Comparison of ENCODE assay signal across 12 cellular contexts in genomic region chr17:64502809-64503208, GRCh38. TPM values are rescaled to one million over a fixed set of nuclear protein-coding genes. Genes with fewer than 3 reads are reported as not detected.
A peak's percentile ranks its signal among the peaks of the same experiment; 100 is the strongest.
DNase-seq lines count a peak whose midpoint lies in the region; ATAC-seq and TF ChIP-seq lines count a peak whose summit lies in the region.
"Had no signal": no experiment of that assay in that cellular context is flagged by ENCODE, and none has a peak within 500 bp of the region (broad histone marks: within the 10 kb centered on the region; RNA-seq: fewer than 3 reads in every experiment).

No MANE protein-coding gene starts in this region.

- 22% methylated on average over 2 of the region's 2 CpGs for WGBS in mammary epithelial cell (ENCODE audit: low coverage, missing lambda C conversion rate)

- no peak for ATAC-seq in naive thymus-derived CD4-positive, alpha-beta T cell
- no peak for ATAC-seq in GM18519 (IDR thresholded peaks at IDR 0.05; ENCODE audit: low FRiP score, unreplicated experiment)
- ATAC-seq in HG02938 (IDR thresholded peaks at IDR 0.05; ENCODE audit: unreplicated experiment): no peak
- ATAC-seq: activated CD4-positive, CD25-positive, alpha-beta regulatory T cell treated with anti-CD3 and anti-CD28 coated beads, Interleukin-2, amount 50 U/mL, for 24 hours had no signal

- CTCF ChIA-PET in mammary epithelial cell (lab: Charles Lee; ENCODE audit: low non-redundant PET): interaction anchor here (0.5 kb wide), 1 partner anchor 83 kb away, joined by 3 read pairs; no protein-coding TSS in a partner anchor
- CTCF ChIA-PET in naive thymus-derived CD4-positive, alpha-beta T cell (lab: Charles Lee): interaction anchor here (1.0 to 1.2 kb wide), 2 partner anchors 82 to 83 kb away, joined by 4 to 8 read pairs; no protein-coding TSS in a partner anchor

- peaks cover 80% of the 10 kb centered on the region for H3K36me3 Mint-ChIP-seq in HFFc6 (ENCODE audit: low read depth)
- peaks cover 17 to 85% (median 61%) of the 10 kb centered on the region in 5 donors for H3K36me3 Mint-ChIP-seq in naive thymus-derived CD4-positive, alpha-beta T cell
- peaks cover 70 to 71% of the 10 kb centered on the region in 2 donors for H3K36me3 Mint-ChIP-seq in CD14-positive monocyte

- TF ChIP-seq CTCF in HFFc6 (IDR thresholded peaks at IDR 0.05) (no peak), mammary epithelial cell (conservative IDR thresholded peaks at IDR 0.05 in 1 of 2, IDR thresholded peaks at IDR 0.05 in 1 of 2; ENCODE audit: extremely low read depth in 1 of 2, insufficient read depth in 1 of 2, low read depth in 1 of 2, low read length in 2 of 2) (no peak), CD14-positive monocyte (IDR thresholded peaks at IDR 0.05) (no peak)

- H3K79me2 ChIP-seq in mammary epithelial cell (ENCODE audit: insufficient read depth, low read length): peaks cover 84% of the 10 kb centered on the region

- peak overlapping the region; percentile 100 for H3K27ac Mint-ChIP-seq in HFFc6
- peak overlapping the region; percentile 44 to 100 (median 86) for H3K27ac Mint-ChIP-seq in naive thymus-derived CD4-positive, alpha-beta T cell
- H3K27ac Mint-ChIP-seq in CD14-positive monocyte: peak overlapping the region in 3 of 7 donors; percentile 10 to 40 (median 15)

- no peak overlapping the region for H2AFZ ChIP-seq in mammary epithelial cell (ENCODE audit: low read depth, low read length)

- H3K9me3 ChIP-seq in BLaER1 treated with 17β-estradiol and CSF1 and Interleukin-3, amounts not matched to agents 10 nM and 100 nM (replicated peaks in 1 of 11): no peaks in the 10 kb centered on the region
- H3K9me3 ChIP-seq in mammary epithelial cell (replicated peaks; ENCODE audit: insufficient read depth, low read length): no peaks in the 10 kb centered on the region
- no peaks in the 10 kb centered on the region for H3K9me3 ChIP-seq in naive thymus-derived CD4-positive, alpha-beta T cell (ENCODE audit: control insufficient read depth in 2 of 3, low read length in 3 of 3)

- in situ Hi-C loops in mammary epithelial cell (cut with MboI; ENCODE audit: low sequenced_read_pairs in 2 of 2): no loop called here

- peak overlapping the region; percentile 81 to 96 (median 91); a peak in 16 of 22 replicates for H3K4me2 ChIP-seq in BLaER1 treated with 17β-estradiol and CSF1 and Interleukin-3, amounts not matched to agents 10 nM and 100 nM
- H3K4me2 ChIP-seq in mammary epithelial cell (ENCODE audit: insufficient read depth, low read depth, low read length): peak overlapping the region; percentile 89

- H3K27me3 Mint-ChIP-seq in HFFc6 (ENCODE audit: insufficient read depth) (peaks cover 36% of the 10 kb centered on the region), CD14-positive monocyte (ENCODE audit: low read depth in 3 of 3) (no peaks in the 10 kb centered on the region)
- H3K27me3 Mint-ChIP-seq in naive thymus-derived CD4-positive, alpha-beta T cell: peaks cover 0 to 11% (median 0%) of the 10 kb centered on the region in 5 donors

- dilution Hi-C loops in mammary epithelial cell (cut with HindIII; ENCODE audit: low sequenced_read_pairs): no loop called here

- H3K27ac ChIP-seq in BLaER1 treated with 17β-estradiol and CSF1 and Interleukin-3, amounts not matched to agents 10 nM and 100 nM: 0 out of 22 replicates have a peak overlapping the region, but pooled peaks of 1 of the 11 experiments have one; percentile 1
- H3K27ac ChIP-seq in mammary epithelial cell (ENCODE audit: insufficient read depth, low read depth, low read length): peak overlapping the region; percentile 27
- H3K27ac ChIP-seq in naive thymus-derived CD4-positive, alpha-beta T cell (ENCODE audit: low read depth, low read length): peak overlapping the region; percentile 20

- BruUV-seq in mammary epithelial cell (replicated peaks; lab: Mats Ljungman, UMichigan): no TSS peak

- H3K4me1 Mint-ChIP-seq in HFFc6 (ENCODE audit: low read depth): peaks cover 72% of the 10 kb centered on the region
- peaks cover 35 to 83% (median 74%) of the 10 kb centered on the region in 7 donors for H3K4me1 Mint-ChIP-seq in naive thymus-derived CD4-positive, alpha-beta T cell
- H3K4me1 Mint-ChIP-seq in CD14-positive monocyte: peaks cover 41% of the 10 kb centered on the region

- DNase-seq in HFFc6: no peak
- DNase-seq in mammary epithelial cell: no peak
- DNase-seq in naive thymus-derived CD4-positive, alpha-beta T cell: peak in 2 of 9 donors; percentile 4 to 10
- no peak for DNase-seq in NCI-H187 treated with DMSO at 0.1 percent for 48 hours (lab: John Stamatoyannopoulos, UW)
- DNase-seq in CD14-positive monocyte (ENCODE audit: low spot score): no peak
- DNase-seq: caudate nucleus, DMS79 treated with DMSO at 0.1 percent for 48 hours, occipital lobe had no signal

- intact Hi-C loops in mammary epithelial cell (cut with micrococcal nuclease) (no loop called here), CD14-positive monocyte (cut with micrococcal nuclease) (no loop called here)
- intact Hi-C loops in naive thymus-derived CD4-positive, alpha-beta T cell (cut with micrococcal nuclease): loop anchor here in 1 of 2 donors (10.0 kb wide), 1 partner anchor 412 kb away; the partner anchor contains the start of gene LRRC37A3

- H3K27me3 ChIP-seq in BLaER1 treated with 17β-estradiol and CSF1 and Interleukin-3, amounts not matched to agents 10 nM and 100 nM: no peaks in the 10 kb centered on the region
- no peaks in the 10 kb centered on the region for H3K27me3 ChIP-seq in mammary epithelial cell (ENCODE audit: insufficient read depth, low read length)
- no peaks in the 10 kb centered on the region for H3K27me3 ChIP-seq in naive thymus-derived CD4-positive, alpha-beta T cell (ENCODE audit: control insufficient read depth in 2 of 2, insufficient read depth in 2 of 2, low read length in 2 of 2)

- H3K9ac ChIP-seq in BLaER1 treated with 17β-estradiol and CSF1 and Interleukin-3, amounts not matched to agents 10 nM and 100 nM: peak overlapping the region in 6 of 11 experiments; percentile 5 to 100 (median 61); a peak in 5 of 22 replicates
- H3K9ac ChIP-seq in mammary epithelial cell (ENCODE audit: insufficient read depth, low read length): no peak overlapping the region

- H3K4me3 ChIP-seq in BLaER1 treated with 17β-estradiol and CSF1 and Interleukin-3, amounts not matched to agents 10 nM and 100 nM: peak overlapping the region in 4 of 10 experiments; percentile 91 to 98 (median 94); a peak in 6 of 20 replicates
- no peak overlapping the region for H3K4me3 ChIP-seq in mammary epithelial cell (replicated peaks in 1 of 3; ENCODE audit: insufficient read depth in 1 of 3, low read depth in 2 of 3, low read length in 3 of 3)
- no peak overlapping the region for H3K4me3 ChIP-seq in naive thymus-derived CD4-positive, alpha-beta T cell (ENCODE audit: low read length)

- peaks cover 70 to 78% (median 75%) of the 10 kb centered on the region in 11 experiments for H3K36me3 ChIP-seq in BLaER1 treated with 17β-estradiol and CSF1 and Interleukin-3, amounts not matched to agents 10 nM and 100 nM
- H3K36me3 ChIP-seq in mammary epithelial cell (ENCODE audit: insufficient read depth, low read length): peaks cover 55% of the 10 kb centered on the region
- peaks cover 51 to 83% (median 64%) of the 10 kb centered on the region in 3 experiments for H3K36me3 ChIP-seq in naive thymus-derived CD4-positive, alpha-beta T cell (ENCODE audit: control insufficient read depth in 2 of 3, insufficient read depth in 3 of 3, low read length in 3 of 3)

- peaks cover 60 to 70% (median 66%) of the 10 kb centered on the region in 10 experiments for H3K4me1 ChIP-seq in BLaER1 treated with 17β-estradiol and CSF1 and Interleukin-3, amounts not matched to agents 10 nM and 100 nM
- H3K4me1 ChIP-seq in mammary epithelial cell (ENCODE audit: insufficient read depth, low read length): peaks cover 62% of the 10 kb centered on the region
- peaks cover 30 to 43% of the 10 kb centered on the region in 2 donors for H3K4me1 ChIP-seq in naive thymus-derived CD4-positive, alpha-beta T cell (ENCODE audit: control insufficient read depth in 2 of 2, insufficient read depth in 2 of 2, low read length in 2 of 2)

- POLR2A ChIA-PET in naive thymus-derived CD4-positive, alpha-beta T cell (lab: Charles Lee): interaction anchor here (0.5 to 5.5 kb wide), 8 partner anchors 6 to 711 kb away, joined by 3 to 224 read pairs (median 4); partner anchors contain the start of gene POLG2

- H3K4me3 Mint-ChIP-seq in HFFc6 (peak overlapping the region; percentile 98), CD14-positive monocyte (no peak overlapping the region)
- peak overlapping the region in 8 of 10 donors; percentile 36 to 100 (median 98) for H3K4me3 Mint-ChIP-seq in naive thymus-derived CD4-positive, alpha-beta T cell

- peaks cover 78 to 90% (median 83%) of the 10 kb centered on the region in 11 experiments for H4K20me1 ChIP-seq in BLaER1 treated with 17β-estradiol and CSF1 and Interleukin-3, amounts not matched to agents 10 nM and 100 nM
- H4K20me1 ChIP-seq in mammary epithelial cell (ENCODE audit: insufficient read depth, low read length): peaks cover 25% of the 10 kb centered on the region

- H3K9me3 Mint-ChIP-seq in HFFc6 (peaks cover 9% of the 10 kb centered on the region; the same call in 1 of the 2 replicates), CD14-positive monocyte (peaks cover 0 to 5% (median 2%) of the 10 kb centered on the region in 7 donors)
- H3K9me3 Mint-ChIP-seq in naive thymus-derived CD4-positive, alpha-beta T cell: peaks cover 0 to 47% (median 0%) of the 10 kb centered on the region in 11 donors

RNA-seq across cellular contexts. Expression of gene DDX5, which starts 3.3 kb away (rescaled TPM):
- total RNA-seq in HFFc6 (2021; fragmentation: NEBNext Ultra II Directional; extraction: Animal tissue kit (Norgen Biotek cat#: 25700)): 100 to 1,000 TPM; 537 to 635 (median 600) TPM
- total RNA-seq in mammary epithelial cell: 100 to 1,000 TPM; 365 to 726 TPM
- polyA plus RNA-seq in mammary epithelial cell: 459 TPM
- 589 TPM for polyA minus RNA-seq in mammary epithelial cell
- 1,000 to 10,000 TPM in 4 of 5 experiments, 100 to 1,000 TPM in 1; 781 to 2,704 (median 1,632) TPM for total RNA-seq in naive thymus-derived CD4-positive, alpha-beta T cell
- 1,000 to 10,000 TPM; 1,423 to 1,510 TPM for polyA plus RNA-seq in naive thymus-derived CD4-positive, alpha-beta T cell
- polyA plus RNA-seq in CD14-positive monocyte: 100 to 1,000 TPM; 642 to 777 TPM

RNA-seq across cellular contexts. Expression of gene CEP95, which starts 4.0 kb away (rescaled TPM):
- total RNA-seq in HFFc6 (2021; fragmentation: NEBNext Ultra II Directional; extraction: Animal tissue kit (Norgen Biotek cat#: 25700)): 10 to 100 TPM in 5 of 6 experiments, 1 to 10 TPM in 1; 9.0 to 13.0 (median 11.5) TPM
- total RNA-seq in mammary epithelial cell: 10 to 100 TPM; 18.7 to 36.5 TPM
- 14.6 TPM for polyA plus RNA-seq in mammary epithelial cell
- 19.4 TPM for polyA minus RNA-seq in mammary epithelial cell
- 100 to 1,000 TPM in 4 of 5 experiments, 10 to 100 TPM in 1; 46.7 to 192 (median 115) TPM for total RNA-seq in naive thymus-derived CD4-positive, alpha-beta T cell
- 10 to 100 TPM; 11.3 to 16.6 TPM for polyA plus RNA-seq in naive thymus-derived CD4-positive, alpha-beta T cell
- polyA plus RNA-seq in CD14-positive monocyte: 1 to 10 TPM; 4.6 to 5.0 TPM

RNA-seq across cellular contexts. Expression of gene POLG2, which starts 6.0 kb away (rescaled TPM):
- total RNA-seq in HFFc6 (2021; fragmentation: NEBNext Ultra II Directional; extraction: Animal tissue kit (Norgen Biotek cat#: 25700)): 10 to 100 TPM in 1 of 6 experiments, 1 to 10 TPM in 5; 6.5 to 11.8 (median 7.3) TPM
- total RNA-seq in mammary epithelial cell: 10 to 100 TPM in 1 of 2 donors, 1 to 10 TPM in 1; 3.8 to 17.7 TPM
- polyA plus RNA-seq in mammary epithelial cell: 5.1 TPM
- 3.4 TPM for polyA minus RNA-seq in mammary epithelial cell
- 10 to 100 TPM; 34.5 to 69.6 (median 41.9) TPM for total RNA-seq in naive thymus-derived CD4-positive, alpha-beta T cell
- polyA plus RNA-seq in naive thymus-derived CD4-positive, alpha-beta T cell: 1 to 10 TPM; 7.4 to 8.2 TPM
- polyA plus RNA-seq in CD14-positive monocyte: 1 to 10 TPM in 1 of 2 donors, under 1 TPM in 1; 0.85 to 1.7 TPM

RNA-seq across cellular contexts. Expression of gene MILR1, which starts 53.9 kb away (rescaled TPM):
- total RNA-seq in HFFc6 (2021; fragmentation: NEBNext Ultra II Directional; extraction: Animal tissue kit (Norgen Biotek cat#: 25700)): 1 to 10 TPM in 4 of 6 experiments, under 1 TPM in 2; 0.61 to 2.5 (median 1.5) TPM
- under 1 TPM in 1 of 2 donors, not detected in 1; 0.33 TPM for total RNA-seq in mammary epithelial cell
- polyA plus RNA-seq in mammary epithelial cell: 2.5 TPM
- polyA minus RNA-seq in mammary epithelial cell: not detected
- 10 to 100 TPM in 1 of 5 experiments, 1 to 10 TPM in 4; 1.1 to 17.9 (median 1.6) TPM for total RNA-seq in naive thymus-derived CD4-positive, alpha-beta T cell
- polyA plus RNA-seq in naive thymus-derived CD4-positive, alpha-beta T cell: not detected
- polyA plus RNA-seq in CD14-positive monocyte: 10 to 100 TPM; 72.0 to 95.2 TPM

Comparison
In these comparisons a context has a peak if more than half of its experiments do, and no peak if none do; other contexts are left out.
1. H3K4me3 Mint-ChIP-seq: peak in HFFc6 (single experiment) and naive thymus-derived CD4-positive, alpha-beta T cell (8 of 10); none in CD14-positive monocyte (0 of 2).